ENCODE assay signal across 1 cellular context in the genomic region with DNA sequence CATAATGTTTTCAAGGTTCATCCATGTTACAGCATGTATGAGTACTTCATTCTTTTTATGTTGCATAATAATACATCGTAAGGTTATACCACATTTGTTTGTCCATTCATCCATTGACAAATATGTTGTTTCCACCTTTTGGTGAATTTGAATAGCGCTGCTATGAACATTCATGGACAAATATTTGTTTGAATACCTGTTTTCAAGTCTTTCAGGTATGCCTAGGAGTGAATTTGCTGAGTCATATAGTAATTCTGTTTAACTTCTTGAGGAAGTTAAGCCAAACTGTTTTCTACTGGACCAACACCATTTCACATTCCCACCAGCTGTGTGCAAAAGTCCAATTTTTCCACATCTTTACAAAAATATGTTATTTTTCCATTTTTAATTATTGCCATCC.
A peak's percentile ranks its signal among the peaks of the same experiment; 100 is the strongest.
TF ChIP-seq lines count a peak whose summit lies in the region.

No MANE protein-coding gene starts in this region.

TF ChIP-seq in HepG2, 621 proteins besides CTCF, POLR2A, EP300 and RAD21 (continued from another document):
- TF ChIP-seq, protein P1, sequence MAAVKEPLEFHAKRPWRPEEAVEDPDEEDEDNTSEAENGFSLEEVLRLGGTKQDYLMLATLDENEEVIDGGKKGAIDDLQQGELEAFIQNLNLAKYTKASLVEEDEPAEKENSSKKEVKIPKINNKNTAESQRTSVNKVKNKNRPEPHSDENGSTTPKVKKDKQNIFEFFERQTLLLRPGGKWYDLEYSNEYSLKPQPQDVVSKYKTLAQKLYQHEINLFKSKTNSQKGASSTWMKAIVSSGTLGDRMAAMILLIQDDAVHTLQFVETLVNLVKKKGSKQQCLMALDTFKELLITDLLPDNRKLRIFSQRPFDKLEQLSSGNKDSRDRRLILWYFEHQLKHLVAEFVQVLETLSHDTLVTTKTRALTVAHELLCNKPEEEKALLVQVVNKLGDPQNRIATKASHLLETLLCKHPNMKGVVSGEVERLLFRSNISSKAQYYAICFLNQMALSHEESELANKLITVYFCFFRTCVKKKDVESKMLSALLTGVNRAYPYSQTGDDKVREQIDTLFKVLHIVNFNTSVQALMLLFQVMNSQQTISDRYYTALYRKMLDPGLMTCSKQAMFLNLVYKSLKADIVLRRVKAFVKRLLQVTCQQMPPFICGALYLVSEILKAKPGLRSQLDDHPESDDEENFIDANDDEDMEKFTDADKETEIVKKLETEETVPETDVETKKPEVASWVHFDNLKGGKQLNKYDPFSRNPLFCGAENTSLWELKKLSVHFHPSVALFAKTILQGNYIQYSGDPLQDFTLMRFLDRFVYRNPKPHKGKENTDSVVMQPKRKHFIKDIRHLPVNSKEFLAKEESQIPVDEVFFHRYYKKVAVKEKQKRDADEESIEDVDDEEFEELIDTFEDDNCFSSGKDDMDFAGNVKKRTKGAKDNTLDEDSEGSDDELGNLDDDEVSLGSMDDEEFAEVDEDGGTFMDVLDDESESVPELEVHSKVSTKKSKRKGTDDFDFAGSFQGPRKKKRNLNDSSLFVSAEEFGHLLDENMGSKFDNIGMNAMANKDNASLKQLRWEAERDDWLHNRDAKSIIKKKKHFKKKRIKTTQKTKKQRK (IDR thresholded peaks at IDR 0.05; ENCODE audit: low read length), result no peak
- peak; percentile 62 for TF ChIP-seq NFE2L2 (IDR thresholded peaks at IDR 0.05; ENCODE audit: low read length)
- peak; percentile 9; the same call in 1 of the 2 replicates for TF ChIP-seq MAFF (IDR thresholded peaks at IDR 0.05; ENCODE audit: low read depth, low read length)
- TF ChIP-seq MAFK (conservative IDR thresholded peaks at IDR 0.05 in 1 of 2, IDR thresholded peaks at IDR 0.05 in 1 of 2; ENCODE audit: low read length in 2 of 2), result peak in 1 of 2 experiments; percentile 57; a peak in 2 of 4 replicates
- no peak for TF ChIP-seq NRL (CRISPR knock-in tag; IDR thresholded peaks at IDR 0.05; ENCODE audit: borderline replicate concordance)
- no peak for TF ChIP-seq ZBTB10 (CRISPR knock-in tag; IDR thresholded peaks at IDR 0.05; ENCODE audit: borderline replicate concordance)
- TF ChIP-seq ZNF710 (CRISPR knock-in tag; IDR thresholded peaks at IDR 0.05; ENCODE audit: borderline replicate concordance), result no peak
- no peak for TF ChIP-seq KDM1A (CRISPR knock-in tag; IDR thresholded peaks at IDR 0.05)
